9 cellular contexts compared by ENCODE assay signal in the genomic region with DNA sequence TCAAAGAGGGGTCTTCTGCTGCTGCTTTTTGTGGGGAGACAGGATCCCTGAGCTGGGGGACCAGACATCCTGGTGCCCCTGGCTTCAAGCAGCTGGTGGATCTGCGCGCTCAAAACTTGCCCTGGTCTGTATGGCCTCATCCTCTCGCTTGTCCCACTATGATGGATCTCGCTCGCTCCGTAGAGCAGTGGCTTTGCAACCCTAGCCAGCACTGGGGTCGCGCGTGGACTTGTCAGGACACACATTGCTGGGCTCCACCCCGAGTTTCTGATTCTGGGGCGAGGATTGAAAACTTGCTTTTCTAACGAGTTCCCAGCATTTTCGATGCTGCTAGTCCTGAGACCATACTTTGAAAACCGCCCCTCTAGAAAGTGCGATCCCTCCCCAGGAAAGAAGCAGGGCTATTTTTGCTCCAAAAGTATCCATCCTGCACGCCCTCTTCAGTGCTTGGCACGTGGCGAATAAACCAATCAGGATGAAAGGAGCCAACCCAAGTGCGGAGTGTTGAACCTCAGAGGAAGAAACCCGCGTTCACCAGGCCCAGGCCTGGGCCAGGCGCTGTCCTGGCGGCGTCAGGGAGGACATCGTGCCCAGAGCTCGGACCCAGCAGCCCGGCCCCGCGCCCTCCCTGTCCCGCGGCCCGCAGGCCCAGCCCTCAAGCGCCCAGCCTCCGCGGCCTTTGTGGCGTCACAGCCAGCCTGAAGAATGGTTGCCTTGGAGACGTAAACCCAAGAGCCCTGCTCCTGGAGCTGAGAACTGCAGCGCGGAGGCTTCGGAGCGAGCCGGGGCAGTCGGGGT. TPM values are rescaled to one million over a fixed set of nuclear protein-coding genes. Genes with fewer than 3 reads are reported as not detected.
DNase-seq lines count a peak whose midpoint lies in the region; ATAC-seq, FAIRE-seq and TF ChIP-seq lines count a peak whose summit lies in the region.
"Had no signal": no experiment of that assay in that cellular context is flagged by ENCODE, and none has a peak within 500 bp of the region (broad histone marks: within the 10 kb centered on the region; RNA-seq: fewer than 3 reads in every experiment).

CFAP100 (plus strand) TSS at position 731 of the 798 bp plus-strand sequence. CDS start 1,092 bp downstream, outside the sequence.

- no peaks in the 10 kb centered on the region for H3K4me1 ChIP-seq in ascending aorta
- no peaks in the 10 kb centered on the region for H3K4me1 ChIP-seq in rectal smooth muscle tissue (ENCODE audit: control insufficient read depth, insufficient read depth, low read length)

- peak within 1 kb of the TSS; percentile 20 to 54 for H3K4me3 ChIP-seq in ascending aorta
- H3K4me3 ChIP-seq in rectal smooth muscle tissue (ENCODE audit: low read length), result peak within 1 kb of the TSS; percentile 46

- CTCF ChIA-PET in GM10248 (lab: Yijun Ruan, JAX), result interaction anchor here (1.8 to 2.5 kb wide), 3 partner anchors 9 to 465 kb away, joined by 5 to 7 read pairs (median 6); no protein-coding TSS in a partner anchor

- H3K27me3 ChIP-seq in ascending aorta (no peaks in the 10 kb centered on the region), rectal smooth muscle tissue (ENCODE audit: control insufficient read depth, insufficient read depth, low read length) (no peaks in the 10 kb centered on the region)

- H3K36me3 ChIP-seq in ascending aorta (no peaks in the 10 kb centered on the region), rectal smooth muscle tissue (ENCODE audit: control insufficient read depth, insufficient read depth, low read length) (no peaks in the 10 kb centered on the region)

- no peaks in the 10 kb centered on the region for H3K9me3 ChIP-seq in ascending aorta

- no peak for TF ChIP-seq CTCF in ascending aorta (IDR thresholded peaks at IDR 0.05)
- TF ChIP-seq CTCF in GM10248 (IDR thresholded peaks at IDR 0.05; ENCODE audit: control extremely low read depth, extremely low read depth, low read depth, missing control alignments), result no peak

- no peak for FAIRE-seq in RCC 7860 (lab: Jason Lieb, UNC)

- peak; percentile 65 for DNase-seq in GM03348 (ENCODE audit: low spot score)
- DNase-seq in ascending aorta (ENCODE audit: low spot score in 2 of 2), result peak in 1 of 2 donors; percentile 12
- DNase-seq in hepatic stellate cell (ENCODE audit: low spot score), result peak; percentile 33
- no peak for DNase-seq in GM10248 (ENCODE audit: extremely low spot score)
- no peak for DNase-seq in RCC 7860 (ENCODE audit: low spot score)
- DNase-seq: activated CD4-positive, alpha-beta T cell treated with anti-CD3 and anti-CD28 coated beads, Interleukin-2, amount 50 U/mL, for 48 hours had no signal

- H3K9ac ChIP-seq in rectal smooth muscle tissue (ENCODE audit: low read length), result no peak within 1 kb of the TSS

- H3K27ac ChIP-seq in ascending aorta, result no peak within 1 kb of the TSS
- H3K27ac ChIP-seq in rectal smooth muscle tissue (ENCODE audit: low read depth, low read length), result no peak within 1 kb of the TSS

- intact Hi-C loops in ascending aorta (cut with DNase I), result no loop called here

- POLR2A ChIA-PET in GM10248 (lab: Yijun Ruan, JAX), result no interaction called here

- ATAC-seq in GM18867 (IDR thresholded peaks at IDR 0.05; ENCODE audit: unreplicated experiment) (no peak), GM18858 (IDR thresholded peaks at IDR 0.05; ENCODE audit: unreplicated experiment) (no peak)

RNA-seq across cellular contexts. Expression of gene CFAP100, which starts in this region (rescaled TPM):
- total RNA-seq in ascending aorta, result not detected

Comparison
In these comparisons a context has a peak if more than half of its experiments do, and no peak if none do; other contexts are left out.
1. DNase-seq: peak in GM03348 (single experiment) and hepatic stellate cell (single experiment); none in GM10248 (single experiment) and RCC 7860 (single experiment).